ENCODE assay signal across 8 cellular contexts in the genomic region with DNA sequence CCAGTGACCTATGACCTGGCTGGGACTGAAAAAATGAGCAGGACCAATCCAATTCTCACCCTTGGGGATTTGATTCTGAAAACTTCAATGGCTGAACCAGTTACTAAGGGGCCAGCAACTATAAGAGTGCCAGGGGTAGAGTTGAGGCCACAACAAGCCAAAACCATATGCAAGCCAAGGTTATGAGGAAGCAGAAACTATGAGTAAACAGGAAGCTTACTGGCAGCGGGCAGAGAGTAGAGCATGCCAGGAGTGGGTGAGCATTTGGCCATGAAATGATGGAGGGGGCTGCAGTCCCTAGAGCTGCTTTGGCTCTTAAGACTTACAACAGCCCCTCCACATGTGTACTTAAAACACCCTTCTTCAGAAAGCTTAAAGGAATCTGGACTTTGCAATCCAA.
DNase-seq lines count a peak whose midpoint lies in the region; ATAC-seq and TF ChIP-seq lines count a peak whose summit lies in the region.

No MANE protein-coding gene starts in this region.

- H2BK5ac ChIP-seq in mesendoderm (ENCODE audit: low read length) = no peak overlapping the region

- no peak overlapping the region for H3K23ac ChIP-seq in mesendoderm (ENCODE audit: low read length)

- peak overlapping the region; percentile 71 for H3K27ac ChIP-seq in KOPT-K1 (ENCODE audit: low read depth, low read length, poor library complexity, severe bottlenecking)
- no peak overlapping the region for H3K27ac ChIP-seq in WERI-Rb-1
- no peak overlapping the region for H3K27ac ChIP-seq in mesendoderm (ENCODE audit: low read depth, low read length)

- H3K4me2 ChIP-seq in mesendoderm (ENCODE audit: low read length) = no peak overlapping the region

- no CpG with 5 or more reads among the region's 1 CpG for WGBS in mesendoderm (ENCODE audit: extremely low coverage, insufficient coverage, low lambda C conversion rate)

- peak; percentile 60 for DNase-seq in activated CD8-positive, alpha-beta memory T cell treated with anti-CD3 and anti-CD28 coated beads, Interleukin-2, amount 50 U/mL, for 48 hours
- DNase-seq in lung microvascular endothelial cell (ENCODE audit: low read depth in 2 of 2) (peak; percentile 66 to 70), WERI-Rb-1 (no peak), COLO829 (ENCODE audit: low spot score) (no peak), OCI-M1 (lab: John Stamatoyannopoulos, UW) (no peak), mesendoderm (no peak)

- H2BK120ac ChIP-seq in mesendoderm (ENCODE audit: low read depth, low read length) = no peak overlapping the region

- H3K4ac ChIP-seq in mesendoderm (ENCODE audit: low read depth, low read length) = no peak overlapping the region

- no peaks in the 10 kb centered on the region for H3K9me3 ChIP-seq in KOPT-K1 (ENCODE audit: insufficient read depth, low read length, poor library complexity, severe bottlenecking)
- no peaks in the 10 kb centered on the region for H3K9me3 ChIP-seq in WERI-Rb-1 (ENCODE audit: severe bottlenecking)

- H3K36me3 ChIP-seq in KOPT-K1 (ENCODE audit: insufficient read depth, low read length) (no peaks in the 10 kb centered on the region), WERI-Rb-1 (no peaks in the 10 kb centered on the region), mesendoderm (ENCODE audit: control insufficient read depth, insufficient read depth, low read length) (no peaks in the 10 kb centered on the region)

- H3K79me1 ChIP-seq in mesendoderm (ENCODE audit: low read length) = peaks cover 6% of the 10 kb centered on the region

- no peak overlapping the region for H3K9ac ChIP-seq in mesendoderm (ENCODE audit: low read length)

- no peak overlapping the region for H4K5ac ChIP-seq in mesendoderm (ENCODE audit: low read length)

- no peaks in the 10 kb centered on the region for H3K4me1 ChIP-seq in mesendoderm (ENCODE audit: control insufficient read depth, low read depth, low read length)

- H4K8ac ChIP-seq in mesendoderm (ENCODE audit: low read depth, low read length) = no peak overlapping the region

- H3K27me3 ChIP-seq in WERI-Rb-1 (ENCODE audit: insufficient read depth, low read depth, severe bottlenecking) (no peaks in the 10 kb centered on the region), mesendoderm (ENCODE audit: insufficient read depth, low read length, poor library complexity) (peaks cover 3% of the 10 kb centered on the region)

- no peak overlapping the region for H3K56ac ChIP-seq in mesendoderm (ENCODE audit: low read length)

- H2BK15ac ChIP-seq in mesendoderm (replicated peaks; ENCODE audit: low read depth) = no peak overlapping the region

- no peak overlapping the region for H3K4me3 ChIP-seq in WERI-Rb-1 (ENCODE audit: low read depth, low read length)
- no peak overlapping the region for H3K4me3 ChIP-seq in mesendoderm (ENCODE audit: low read length)

- no peak overlapping the region for H2AK5ac ChIP-seq in mesendoderm (ENCODE audit: low read length)

- no peak overlapping the region for H3K18ac ChIP-seq in mesendoderm (ENCODE audit: low read length)

- H3K79me2 ChIP-seq in mesendoderm (ENCODE audit: control insufficient read depth, insufficient read depth, low read length) = peaks cover 10% of the 10 kb centered on the region

- no peak for TF ChIP-seq CTCF in WERI-Rb-1 (IDR thresholded peaks at IDR 0.05; ENCODE audit: low read depth, low read length)

- peak; percentile 38 for ATAC-seq in GM18870 (IDR thresholded peaks at IDR 0.05; ENCODE audit: unreplicated experiment)

Comparison
In these comparisons a context has a peak if more than half of its experiments do, and no peak if none do; other contexts are left out.
1. DNase-seq: peak in activated CD8-positive, alpha-beta memory T cell treated with anti-CD3 and anti-CD28 coated beads, Interleukin-2, amount 50 U/mL, for 48 hours (single experiment) and lung microvascular endothelial cell (2 of 2); none in WERI-Rb-1 (single experiment), COLO829 (single experiment), OCI-M1 (single experiment) and mesendoderm (single experiment).